1 cellular context compared by ENCODE assay signal in the genomic region with DNA sequence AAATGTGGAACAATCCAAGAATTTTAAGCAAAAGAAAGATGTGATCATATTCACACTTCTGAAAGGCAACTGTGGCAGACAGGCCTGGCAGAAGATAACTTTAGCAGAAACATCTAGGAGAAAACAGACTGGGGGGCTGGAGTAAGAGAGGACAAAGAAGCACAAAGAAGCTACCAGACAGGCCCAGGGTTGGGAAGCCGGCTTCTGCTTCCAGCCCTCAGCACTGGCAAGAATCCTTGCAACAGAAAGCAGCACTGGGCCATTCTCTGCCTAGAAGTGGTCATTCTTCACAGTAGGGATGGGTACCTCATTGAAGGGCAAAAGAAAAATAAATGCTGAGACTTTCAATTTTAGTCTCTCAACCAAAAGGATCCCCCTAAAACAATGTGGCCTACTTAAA.
TF ChIP-seq lines count a peak whose summit lies in the region.

No MANE protein-coding gene starts in this region.

TF ChIP-seq in GM12878, 131 proteins besides CTCF, POLR2A, EP300 and RAD21 (continued from another document):
- TF ChIP-seq, protein P1, sequence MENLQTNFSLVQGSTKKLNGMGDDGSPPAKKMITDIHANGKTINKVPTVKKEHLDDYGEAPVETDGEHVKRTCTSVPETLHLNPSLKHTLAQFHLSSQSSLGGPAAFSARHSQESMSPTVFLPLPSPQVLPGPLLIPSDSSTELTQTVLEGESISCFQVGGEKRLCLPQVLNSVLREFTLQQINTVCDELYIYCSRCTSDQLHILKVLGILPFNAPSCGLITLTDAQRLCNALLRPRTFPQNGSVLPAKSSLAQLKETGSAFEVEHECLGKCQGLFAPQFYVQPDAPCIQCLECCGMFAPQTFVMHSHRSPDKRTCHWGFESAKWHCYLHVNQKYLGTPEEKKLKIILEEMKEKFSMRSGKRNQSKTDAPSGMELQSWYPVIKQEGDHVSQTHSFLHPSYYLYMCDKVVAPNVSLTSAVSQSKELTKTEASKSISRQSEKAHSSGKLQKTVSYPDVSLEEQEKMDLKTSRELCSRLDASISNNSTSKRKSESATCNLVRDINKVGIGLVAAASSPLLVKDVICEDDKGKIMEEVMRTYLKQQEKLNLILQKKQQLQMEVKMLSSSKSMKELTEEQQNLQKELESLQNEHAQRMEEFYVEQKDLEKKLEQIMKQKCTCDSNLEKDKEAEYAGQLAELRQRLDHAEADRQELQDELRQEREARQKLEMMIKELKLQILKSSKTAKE (IDR thresholded peaks at IDR 0.05; ENCODE audit: low read depth, poor library complexity, severe bottlenecking), result no peak
- no peak for TF ChIP-seq CHD2 (IDR thresholded peaks at IDR 0.05; ENCODE audit: borderline replicate concordance, low read depth, low read length)
- TF ChIP-seq EED (IDR thresholded peaks at IDR 0.05; ENCODE audit: low read depth), result no peak
- TF ChIP-seq, protein P2, sequence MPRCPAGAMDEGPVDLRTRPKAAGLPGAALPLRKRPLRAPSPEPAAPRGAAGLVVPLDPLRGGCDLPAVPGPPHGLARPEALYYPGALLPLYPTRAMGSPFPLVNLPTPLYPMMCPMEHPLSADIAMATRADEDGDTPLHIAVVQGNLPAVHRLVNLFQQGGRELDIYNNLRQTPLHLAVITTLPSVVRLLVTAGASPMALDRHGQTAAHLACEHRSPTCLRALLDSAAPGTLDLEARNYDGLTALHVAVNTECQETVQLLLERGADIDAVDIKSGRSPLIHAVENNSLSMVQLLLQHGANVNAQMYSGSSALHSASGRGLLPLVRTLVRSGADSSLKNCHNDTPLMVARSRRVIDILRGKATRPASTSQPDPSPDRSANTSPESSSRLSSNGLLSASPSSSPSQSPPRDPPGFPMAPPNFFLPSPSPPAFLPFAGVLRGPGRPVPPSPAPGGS (IDR thresholded peaks at IDR 0.05; ENCODE audit: borderline replicate concordance, insufficient read depth, low read depth, low read length, poor library complexity, severe bottlenecking), result no peak
- TF ChIP-seq SIX5 (IDR thresholded peaks at IDR 0.05; ENCODE audit: low read depth, low read length, severe bottlenecking), result no peak
- no peak for TF ChIP-seq MEF2A (IDR thresholded peaks at IDR 0.05; ENCODE audit: insufficient read depth, low read depth, low read length)
- TF ChIP-seq MTA3 (IDR thresholded peaks at IDR 0.05; ENCODE audit: borderline replicate concordance, low read length), result no peak
- TF ChIP-seq FOXK2 (IDR thresholded peaks at IDR 0.05), result no peak
- TF ChIP-seq IRF4 (IDR thresholded peaks at IDR 0.05; ENCODE audit: low read depth, low read length), result no peak
- no peak for TF ChIP-seq CREM (IDR thresholded peaks at IDR 0.05; ENCODE audit: low read depth)
- no peak for TF ChIP-seq EZH2 (IDR thresholded peaks at IDR 0.05; ENCODE audit: borderline replicate concordance, control insufficient read depth, low read depth, low read length)
- no peak for TF ChIP-seq SUZ12 (IDR thresholded peaks at IDR 0.05; ENCODE audit: unreplicated experiment)
